In genomic region chr11:110283862-110284261, GRCh38 we compare ENCODE assay signal across 23 cellular contexts.
"Had no signal": no experiment of that assay in that cellular context is flagged by ENCODE, and none has a peak within 500 bp of the region (broad histone marks: within the 10 kb centered on the region; RNA-seq: fewer than 3 reads in every experiment).

No MANE protein-coding gene starts in this region.

- ATAC-seq: left ventricle myocardium superior; mucosa of descending colon; naive thymus-derived CD4-positive, alpha-beta T cell; natural killer cell treated with Interleukin-12 subunit alpha and Interleukin-12 subunit beta and Interleukin-15 and Interleukin-18, amount 100 ng/mL, for 72 hours; stimulated activated naive B cell treated with anti-CD40 and anti-IgM and Interleukin-4, amounts not matched to agents 10 μg/mL and 1 μg/mL and 100 μg/mL, for 72 hours; stimulated activated naive CD8-positive, alpha-beta T cell treated with anti-CD3 and anti-CD28 coated beads, Interleukin-15, Interleukin-2, amounts not matched to agents 100 U/mL and 50 U/mL, for 24 hours had no signal

- H3K27ac ChIP-seq: ovary, right atrium auricular region, right lobe of liver, stomach, testis, thyroid gland, transverse colon, upper lobe of left lung, vagina had no signal

- H3K4me3 ChIP-seq: lung, mucosa of descending colon, ovary, right atrium auricular region, right lobe of liver, stomach, testis, thyroid gland, transverse colon, upper lobe of left lung, vagina had no signal

- H3K27me3 ChIP-seq: ovary, right atrium auricular region, right lobe of liver, stomach, testis, thyroid gland, transverse colon, upper lobe of left lung, vagina had no signal

- DNase-seq: hippocampal formation; kidney; left ventricle myocardium superior; midbrain; mucosa of descending colon; naive thymus-derived CD4-positive, alpha-beta T cell; ovary; right lobe of liver; stimulated activated CD4-positive, alpha-beta T cell treated with anti-CD3 and anti-CD28 coated beads, Interleukin-12 subunit alpha, Interleukin-12 subunit beta, amount 100 ng/mL, for 4 hours; stimulated activated CD4-positive, alpha-beta T cell treated with anti-CD3 and anti-CD28 coated beads, Interleukin-15, amount 100 ng/mL, for 24 hours; stimulated activated CD4-positive, alpha-beta T cell treated with anti-CD3 and anti-CD28 coated beads, Interleukin-2, amount 100 ng/mL, for 24 hours; stimulated activated CD4-positive, alpha-beta T cell treated with anti-CD3 and anti-CD28 coated beads, Interleukin-4, amount 100 ng/mL, for 1 hour; stimulated activated naive B cell treated with anti-CD40 and anti-IgM and Interleukin-4, amounts not matched to agents 10 μg/mL and 1 μg/mL and 100 μg/mL, for 72 hours; stimulated activated naive CD8-positive, alpha-beta T cell treated with anti-CD3 and anti-CD28 coated beads, Interleukin-15, Interleukin-2, amounts not matched to agents 100 U/mL and 50 U/mL, for 24 hours; stomach; testis; thyroid gland; transverse colon; upper lobe of left lung had no signal

- H3K36me3 ChIP-seq: ovary, right atrium auricular region, thyroid gland, transverse colon, vagina had no signal

- H3K9me3 ChIP-seq: mucosa of descending colon, ovary, right atrium auricular region, right lobe of liver, stomach, testis, thyroid gland, transverse colon, upper lobe of left lung, vagina had no signal
